In the genomic region with DNA sequence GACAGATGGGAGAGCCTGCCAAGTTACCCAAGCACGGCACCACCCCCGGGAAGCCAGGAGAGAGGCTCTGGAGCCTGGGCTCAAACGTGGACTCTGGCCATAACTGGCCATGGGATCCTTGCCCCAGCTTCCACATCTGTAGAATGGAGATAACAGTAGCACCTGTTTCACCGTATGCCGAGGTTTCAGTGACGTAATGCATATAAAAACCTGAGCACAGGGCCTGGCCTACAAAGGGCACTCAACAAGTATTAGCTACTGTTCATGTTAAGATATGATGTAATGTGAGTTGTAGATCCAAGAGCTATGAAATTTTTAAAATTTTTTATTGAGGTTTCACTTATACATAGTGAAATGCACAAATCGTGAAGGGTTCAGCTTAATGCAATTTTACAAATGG, we compare ENCODE assay signal across 34 cellular contexts.
"Had no signal": no experiment of that assay in that cellular context is flagged by ENCODE, and none has a peak within 500 bp of the region (broad histone marks: within the 10 kb centered on the region; RNA-seq: fewer than 3 reads in every experiment).

No MANE protein-coding gene starts in this region.

- H3K36me3 ChIP-seq: adrenal gland, brain microvascular endothelial cell, breast epithelium had no signal

- H3K27me3 ChIP-seq: body of pancreas had no signal

- H3K4me1 ChIP-seq: adrenal gland, body of pancreas, breast epithelium had no signal

- H3K9me3 ChIP-seq: adrenal gland, body of pancreas, breast epithelium had no signal

- H3K27ac ChIP-seq: adrenal gland, body of pancreas, brain microvascular endothelial cell, breast epithelium, VCaP had no signal

- DNase-seq: activated B cell treated with CpG ODN at 0.5 μM for 24 hours; activated CD4-positive, alpha-beta memory T cell treated with anti-CD3 and anti-CD28 coated beads for 36 hours; activated CD4-positive, alpha-beta T cell treated with anti-CD3 and anti-CD28 coated beads for 4 hours; activated CD4-positive, alpha-beta T cell treated with anti-CD3 and anti-CD28 coated beads, Interleukin-2, amount 10 ng/mL, durations not matched to agents 24 days and 14 days; activated CD4-positive, alpha-beta T cell treated with anti-CD3 and anti-CD28 coated beads, Interleukin-2, amount 50 U/mL, for 1 hour; activated CD4-positive, alpha-beta T cell treated with anti-CD3 and anti-CD28 coated beads, Interleukin-2, amount 50 U/mL, for 4 hours; activated CD4-positive, CD25-positive, alpha-beta regulatory T cell treated with anti-CD3 and anti-CD28 coated beads, Interleukin-2, amount 50 U/mL, for 72 hours; activated CD8-positive, alpha-beta memory T cell treated with anti-CD3 and anti-CD28 coated beads, Interleukin-2, amount 50 U/mL, for 4 hours; activated CD8-positive, alpha-beta T cell treated with anti-CD3 and anti-CD28 coated beads for 36 hours; activated effector memory CD4-positive, alpha-beta T cell treated with anti-CD3 and anti-CD28 coated beads, Interleukin-2, amount 50 U/mL, for 16 hours; activated gamma-delta T cell treated with Interleukin-2 at 50 U/mL for 16 hours; activated naive CD4-positive, alpha-beta T cell; activated naive CD4-positive, alpha-beta T cell treated with anti-CD3 and anti-CD28 coated beads for 36 hours; activated naive CD4-positive, alpha-beta T cell treated with anti-CD3 and anti-CD28 coated beads, Interleukin-2, amount 50 U/mL, for 16 hours; activated naive CD8-positive, alpha-beta T cell treated with anti-CD3 and anti-CD28 coated beads for 36 hours; activated T-cell treated with anti-CD3 and anti-CD28 coated beads for 4 hours; activated T-cell treated with anti-CD3 and anti-CD28 coated beads, Interleukin-2, amount 50 U/mL, for 1 hour; activated T-cell treated with anti-CD3 and anti-CD28 coated beads, Interleukin-2, amount 50 U/mL, for 4 hours; activated T-cell treated with anti-CD3 and anti-CD28 coated beads, Interleukin-2, amount 50 U/mL, for 72 hours; adrenal gland; amniotic stem cell; aorta; body of pancreas; brain microvascular endothelial cell; central memory CD4-positive, alpha-beta T cell; T-helper 1 cell; T-helper 2 cell; T-helper 9 cell had no signal

- H3K4me3 ChIP-seq: adrenal gland, body of pancreas, breast epithelium had no signal

- FAIRE-seq: astrocyte, TTC549 had no signal

- ATAC-seq: activated CD8-positive, alpha-beta T cell treated with anti-CD3 and anti-CD28 coated beads for 36 hours; activated naive CD4-positive, alpha-beta T cell treated with anti-CD3 and anti-CD28 coated beads, Interleukin-2, amount 50 U/mL, for 72 hours; activated T-cell treated with anti-CD3 and anti-CD28 coated beads, Interleukin-2, amount 50 U/mL, for 4 hours; activated T-cell treated with anti-CD3 and anti-CD28 coated beads, Interleukin-2, amount 50 U/mL, for 72 hours; activated T-helper 17 cell treated with anti-CD3 and anti-CD28 coated beads, Interleukin-2, amount 50 U/mL, for 72 hours; body of pancreas had no signal
